Comparison of ENCODE assay signal across 8 cellular contexts in the genomic region with DNA sequence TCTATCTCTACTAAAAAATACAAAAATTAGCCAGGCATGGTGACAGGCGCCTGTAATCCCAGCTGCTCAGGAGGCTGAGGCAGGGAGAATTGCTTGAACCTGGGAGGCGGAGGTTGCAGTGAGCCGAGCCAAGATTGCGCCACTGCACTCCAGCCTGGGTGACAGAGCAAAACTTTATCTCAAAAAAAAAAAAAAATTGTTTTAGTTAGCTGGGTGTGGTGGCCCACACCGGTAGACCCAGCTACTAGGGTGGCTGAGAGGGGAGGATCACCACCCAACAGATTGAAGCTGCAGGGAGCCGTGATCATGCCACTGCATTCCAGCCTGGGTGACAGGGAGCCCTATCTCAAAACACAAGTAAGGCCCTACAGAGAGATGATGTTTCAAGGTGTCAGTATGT. TPM values are rescaled to one million over a fixed set of nuclear protein-coding genes. Genes with fewer than 3 reads are reported as not detected.
A peak's percentile ranks its signal among the peaks of the same experiment; 100 is the strongest.
DNase-seq lines count a peak whose midpoint lies in the region; FAIRE-seq and TF ChIP-seq lines count a peak whose summit lies in the region.
"Not testable (repeated sequence)": the region's sequence is repeated elsewhere in the genome, so short reads cannot be mapped to it uniquely, and the experiment has no call there.

No MANE protein-coding gene starts in this region.

- dilution Hi-C loops in keratinocyte (cut with MboI; ENCODE audit: extremely low pct_ligation_motif_present, low sequenced_read_pairs) = loop anchor here (25.0 kb wide), 1 partner anchor 775 kb away; the partner anchor contains the start of genes CISH and MAPKAPK3

- in situ Hi-C loops in transverse colon (cut with MboI; ENCODE audit: low pct_ligation_motif_present in 1 of 4, low pct_unique_long_range_greater_than_20kb in 1 of 4, low sequenced_read_pairs in 3 of 4) = loop anchor here (25.0 kb wide), 3 partner anchors 275 to 775 kb away; partner anchors contain the start of genes CISH (in 2 of the 4), MAPKAPK3 (in 2 of the 4) and TEX264 (in 1 of the 4)

- not testable (repeated sequence) for H3K27me3 Mint-ChIP-seq in Caco-2 (ENCODE audit: insufficient read depth, unreplicated experiment); activated naive CD8-positive, alpha-beta T cell treated with anti-CD3 and anti-CD28 coated beads for 36 hours; neural progenitor cell (ENCODE audit: insufficient read depth, low read depth)
- peaks cover 17% of the 10 kb centered on the region for H3K27me3 Mint-ChIP-seq in endothelial cell (ENCODE audit: unreplicated experiment)

- not testable (repeated sequence) for H3K9me1 ChIP-seq in keratinocyte (ENCODE audit: control insufficient read depth, extremely low read depth, insufficient read depth, low read length)

- POLR2A ChIA-PET in Caco-2 (lab: Charles Lee) = not testable (repeated sequence)

- H3K9ac ChIP-seq in keratinocyte (ENCODE audit: control insufficient read depth, extremely low read depth, insufficient read depth, low read length); neural progenitor cell: not testable (repeated sequence)

- BruUV-seq in Caco-2 (replicated peaks; lab: Mats Ljungman, UMichigan) = not testable (repeated sequence)

- not testable (repeated sequence) for H2AFZ ChIP-seq in keratinocyte (ENCODE audit: control insufficient read depth, low read length); neural progenitor cell (replicated peaks)

- FAIRE-seq in keratinocyte (lab: Jason Lieb, UNC) = not testable (repeated sequence)

- not testable (repeated sequence) for H3K27ac Mint-ChIP-seq in Caco-2 (ENCODE audit: unreplicated experiment); endothelial cell (ENCODE audit: unreplicated experiment); neural progenitor cell
- H3K27ac Mint-ChIP-seq in activated naive CD8-positive, alpha-beta T cell treated with anti-CD3 and anti-CD28 coated beads for 36 hours = peak overlapping the region; percentile 97

- H3K36me3 Mint-ChIP-seq in Caco-2 (ENCODE audit: insufficient read depth, unreplicated experiment) (peaks cover 63% of the 10 kb centered on the region), endothelial cell (ENCODE audit: low read depth, unreplicated experiment) (peaks cover 20% of the 10 kb centered on the region), neural progenitor cell (peaks cover 20% of the 10 kb centered on the region)
- peaks cover 35% of the 10 kb centered on the region for H3K36me3 Mint-ChIP-seq in activated naive CD8-positive, alpha-beta T cell treated with anti-CD3 and anti-CD28 coated beads for 36 hours

- TF ChIP-seq POLR2A in transverse colon (IDR thresholded peaks at IDR 0.05) = not testable (repeated sequence)

- H3K27me3 ChIP-seq in Caco-2 (replicated peaks; ENCODE audit: control insufficient read depth, insufficient read depth, low read length); keratinocyte (ENCODE audit: control insufficient read depth, extremely low read depth, insufficient read depth, low read length); neural progenitor cell; transverse colon: not testable (repeated sequence)

- not testable (repeated sequence) for H3K9me3 ChIP-seq in Caco-2; keratinocyte (ENCODE audit: control insufficient read depth, low read depth, low read length); neural progenitor cell (ENCODE audit: low read depth); transverse colon

- H3K79me2 ChIP-seq in keratinocyte (ENCODE audit: control insufficient read depth, insufficient read depth, low read length) (peaks cover 48% of the 10 kb centered on the region), neural progenitor cell (ENCODE audit: low read depth) (peaks cover 59% of the 10 kb centered on the region)

- TF ChIP-seq CTCF in Caco-2 (IDR thresholded peaks at IDR 0.05; ENCODE audit: insufficient read depth in 1 of 2, low read depth in 1 of 2, low read length in 1 of 2, severe bottlenecking in 1 of 2, unreplicated experiment in 1 of 2); LNCaP clone FGC (IDR thresholded peaks at IDR 0.05; ENCODE audit: control insufficient read depth, extremely low read depth, insufficient read depth); VCaP (conservative IDR thresholded peaks at IDR 0.05); endothelial cell (IDR thresholded peaks at IDR 0.05; ENCODE audit: unreplicated experiment); keratinocyte (optimal IDR thresholded peaks at IDR 0.05 in 1 of 3, IDR thresholded peaks at IDR 0.05 in 1 of 3, conservative IDR thresholded peaks at IDR 0.05 in 1 of 3; ENCODE audit: extremely low read depth in 1 of 3, insufficient read depth in 2 of 3, low read length in 3 of 3); neural progenitor cell (IDR thresholded peaks at IDR 0.05); transverse colon (IDR thresholded peaks at IDR 0.05): not testable (repeated sequence)

- H3K4me2 ChIP-seq in keratinocyte (ENCODE audit: control insufficient read depth, extremely low read depth, insufficient read depth, low read depth, low read length) (peak overlapping the region; percentile 67), neural progenitor cell (peak overlapping the region; percentile 85)

- intact Hi-C loops in Caco-2 (cut with micrococcal nuclease; ENCODE audit: unreplicated experiment); transverse colon (cut with DNase I; ENCODE audit: low total_unique reads): not testable (repeated sequence)

- TF ChIP-seq EP300 in transverse colon (IDR thresholded peaks at IDR 0.05; ENCODE audit: low read depth) = not testable (repeated sequence)

- H4K20me1 ChIP-seq in keratinocyte (ENCODE audit: control insufficient read depth, extremely low read depth, insufficient read depth, low read length) (peaks cover 18% of the 10 kb centered on the region), neural progenitor cell (ENCODE audit: low read depth) (peaks cover 39% of the 10 kb centered on the region)

- not testable (repeated sequence) for DNase-seq in Caco-2; LNCaP clone FGC (ENCODE audit: low read depth); activated naive CD8-positive, alpha-beta T cell treated with anti-CD3 and anti-CD28 coated beads for 36 hours; endothelial cell (ENCODE audit: low spot score); keratinocyte (ENCODE audit: low read depth, low spot score); neural progenitor cell (ENCODE audit: low spot score); transverse colon

- CTCF ChIA-PET in Caco-2 (lab: Charles Lee) = not testable (repeated sequence)

- not testable (repeated sequence) for H3K9me3 Mint-ChIP-seq in Caco-2 (ENCODE audit: unreplicated experiment); activated naive CD8-positive, alpha-beta T cell treated with anti-CD3 and anti-CD28 coated beads for 36 hours; endothelial cell (ENCODE audit: unreplicated experiment); neural progenitor cell

- H3K4me1 Mint-ChIP-seq in Caco-2 (ENCODE audit: low read depth, unreplicated experiment) = peaks cover 23% of the 10 kb centered on the region
- peaks cover 50% of the 10 kb centered on the region for H3K4me1 Mint-ChIP-seq in activated naive CD8-positive, alpha-beta T cell treated with anti-CD3 and anti-CD28 coated beads for 36 hours
- peaks cover 43% of the 10 kb centered on the region for H3K4me1 Mint-ChIP-seq in endothelial cell (ENCODE audit: unreplicated experiment)
- H3K4me1 Mint-ChIP-seq in neural progenitor cell = peaks cover 40% of the 10 kb centered on the region

- WGBS in transverse colon (ENCODE audit: low coverage in 1 of 2), 2 donors = 63 to 65% methylated on average over 6 of the region's 6 CpGs

- peak overlapping the region; percentile 94 for H3K27ac ChIP-seq in VCaP
- H3K27ac ChIP-seq in keratinocyte (ENCODE audit: control insufficient read depth, insufficient read depth, low read length) = peak overlapping the region; percentile 26
- not testable (repeated sequence) for H3K27ac ChIP-seq in neural progenitor cell
- peak overlapping the region in 3 of 4 donors; percentile 93 to 94 (median 93) for H3K27ac ChIP-seq in transverse colon

- H3F3A ChIP-seq in neural progenitor cell (ENCODE audit: low read depth) = peaks cover 60% of the 10 kb centered on the region

- H3K4me3 Mint-ChIP-seq in Caco-2 (ENCODE audit: unreplicated experiment) (peak overlapping the region; percentile 15), endothelial cell (ENCODE audit: unreplicated experiment) (peak overlapping the region; percentile 99), neural progenitor cell (peak overlapping the region; percentile 99)
- peak overlapping the region; percentile 94 for H3K4me3 Mint-ChIP-seq in activated naive CD8-positive, alpha-beta T cell treated with anti-CD3 and anti-CD28 coated beads for 36 hours

- H3K4me3 ChIP-seq in Caco-2 (ENCODE audit: low read depth, low read length); neural progenitor cell; transverse colon: not testable (repeated sequence)
- H3K4me3 ChIP-seq in LNCaP clone FGC (ENCODE audit: low read depth, low read length) (peak overlapping the region; percentile 25; the same call in 1 of the 2 replicates), keratinocyte (ENCODE audit: control insufficient read depth in 2 of 3, extremely low read depth in 1 of 3, insufficient read depth in 2 of 3, low read depth in 1 of 3, low read length in 3 of 3) (peak overlapping the region; percentile 34 to 72 (median 72))

- H3K4me1 ChIP-seq in Caco-2 (peaks cover 54% of the 10 kb centered on the region), keratinocyte (ENCODE audit: control insufficient read depth, extremely low read depth, insufficient read depth, low read length) (peaks cover 48% of the 10 kb centered on the region), neural progenitor cell (peaks cover 26% of the 10 kb centered on the region), transverse colon (peaks cover 16 to 67% (median 61%) of the 10 kb centered on the region in 4 donors)

- H3K36me3 ChIP-seq in Caco-2 (ENCODE audit: control insufficient read depth, insufficient read depth, low read length); neural progenitor cell; transverse colon: not testable (repeated sequence)
- peaks cover 19 to 35% of the 10 kb centered on the region in 2 experiments for H3K36me3 ChIP-seq in keratinocyte (ENCODE audit: control insufficient read depth in 2 of 2, extremely low read depth in 1 of 2, insufficient read depth in 2 of 2, low read length in 2 of 2)

RNA-seq across cellular contexts. Expression of gene MANF, which starts 2.2 kb away (rescaled TPM):
- total RNA-seq in Caco-2 (2022) (94.5 and 102 TPM in 2 replicates), endothelial cell (ENCODE audit: unreplicated experiment) (131 TPM), neural progenitor cell (ENCODE audit: low replicate concordance) (51.1 and 68.9 TPM in 2 replicates), transverse colon (10 to 100 TPM; 15.7 to 56.2 (median 26.6) TPM)
- 100 to 1,000 TPM; 157 to 159 TPM for total RNA-seq in activated naive CD8-positive, alpha-beta T cell treated with anti-CD3 and anti-CD28 coated beads for 36 hours
- 71.1 to 156 TPM (median 143 TPM) in 3 replicates for polyA plus RNA-seq in keratinocyte
- 252 TPM for polyA plus RNA-seq in keratinocyte (2011; ENCODE audit: low read depth)
- polyA plus RNA-seq in keratinocyte (2011; cell fraction: cytosol; rRNA removed) = 130 and 172 TPM in 2 replicates
- 119 and 134 TPM in 2 replicates for polyA plus RNA-seq in keratinocyte (2011; cell fraction: nucleus; rRNA removed)
- polyA plus RNA-seq in keratinocyte (2012; ENCODE audit: low replicate concordance) = 155 and 156 TPM in 2 replicates
- polyA minus RNA-seq in keratinocyte = 10.5 to 43.9 TPM (median 12.8 TPM) in 3 replicates
- polyA minus RNA-seq in keratinocyte (2011; cell fraction: cytosol; rRNA and poly(A)+ RNA removed) = 34.1 TPM
- 10.1 and 17.4 TPM in 2 replicates for polyA minus RNA-seq in keratinocyte (2011; cell fraction: nucleus; rRNA and poly(A)+ RNA removed)

RNA-seq across cellular contexts. Expression of gene RBM15B, which starts 3.8 kb away (rescaled TPM):
- total RNA-seq in Caco-2 (2022) (32.3 and 33.7 TPM in 2 replicates), endothelial cell (ENCODE audit: unreplicated experiment) (50.7 TPM), neural progenitor cell (ENCODE audit: low replicate concordance) (28.1 and 47.9 TPM in 2 replicates), transverse colon (10 to 100 TPM; 19.1 to 69.9 (median 28.0) TPM)
- 10 to 100 TPM; 34.5 to 35.6 TPM for total RNA-seq in activated naive CD8-positive, alpha-beta T cell treated with anti-CD3 and anti-CD28 coated beads for 36 hours
- polyA plus RNA-seq in keratinocyte = 10.1 to 17.4 TPM (median 10.2 TPM) in 3 replicates
- 5.5 TPM for polyA plus RNA-seq in keratinocyte (2011; ENCODE audit: low read depth)
- 10.4 and 13.4 TPM in 2 replicates for polyA plus RNA-seq in keratinocyte (2011; cell fraction: cytosol; rRNA removed)
- 11.7 and 13.6 TPM in 2 replicates for polyA plus RNA-seq in keratinocyte (2011; cell fraction: nucleus; rRNA removed)
- 11.8 and 23.2 TPM in 2 replicates for polyA plus RNA-seq in keratinocyte (2012; ENCODE audit: low replicate concordance)
- 14.2 to 32.1 TPM (median 15.0 TPM) in 3 replicates for polyA minus RNA-seq in keratinocyte
- polyA minus RNA-seq in keratinocyte (2011; cell fraction: cytosol; rRNA and poly(A)+ RNA removed) = 19.0 TPM
- 11.0 and 12.3 TPM in 2 replicates for polyA minus RNA-seq in keratinocyte (2011; cell fraction: nucleus; rRNA and poly(A)+ RNA removed)

Comparison
In these comparisons a context has a peak if more than half of its experiments do, and no peak if none do; other contexts are left out.
1. H3K4me3 Mint-ChIP-seq: peak in every context shown above with its lines; median percentile 99 in endothelial cell; 99 in neural progenitor cell; 94 in activated naive CD8-positive, alpha-beta T cell treated with anti-CD3 and anti-CD28 coated beads for 36 hours; 15 in Caco-2.